Comparison of ENCODE assay signal across 15 cellular contexts in the genomic region with DNA sequence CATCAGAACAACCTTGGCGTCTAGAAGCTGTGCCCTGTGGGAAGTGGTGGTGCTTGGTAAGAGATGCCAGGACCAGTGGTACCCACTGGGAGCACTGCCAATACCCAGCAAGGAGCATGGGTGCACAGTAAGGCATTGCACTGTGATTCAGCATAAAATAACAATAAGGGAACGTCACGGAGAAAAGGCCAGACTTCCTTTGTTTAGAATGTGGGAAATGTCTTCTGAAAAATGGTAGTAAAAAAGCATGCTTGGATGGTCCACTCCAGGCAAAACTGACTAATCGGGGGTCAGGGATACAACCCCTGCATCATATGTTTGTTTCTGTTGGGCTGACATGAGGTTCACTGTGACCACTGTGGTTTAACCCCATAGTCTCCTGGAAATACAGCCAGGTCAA. TPM values are rescaled to one million over a fixed set of nuclear protein-coding genes. Genes with fewer than 3 reads are reported as not detected.
DNase-seq lines count a peak whose midpoint lies in the region; ATAC-seq and TF ChIP-seq lines count a peak whose summit lies in the region.
"Had no signal": no experiment of that assay in that cellular context is flagged by ENCODE, and none has a peak within 500 bp of the region (broad histone marks: within the 10 kb centered on the region; RNA-seq: fewer than 3 reads in every experiment).

No MANE protein-coding gene starts in this region.

- ATAC-seq in GM21528 (IDR thresholded peaks at IDR 0.05; ENCODE audit: low FRiP score, unreplicated experiment) (no peak), HG02678 (IDR thresholded peaks at IDR 0.05; ENCODE audit: unreplicated experiment) (no peak)

- TF ChIP-seq CTCF in AG04450 (IDR thresholded peaks at IDR 0.05; ENCODE audit: low read depth, low read length) (no peak), brain microvascular endothelial cell (IDR thresholded peaks at IDR 0.05; ENCODE audit: low read depth, low read length, missing control alignments) (no peak)

- H3K4me3 ChIP-seq in AG04450 (ENCODE audit: low read depth, low read length) (no peak overlapping the region), brain microvascular endothelial cell (ENCODE audit: low read depth, low read length) (no peak overlapping the region)
- H3K4me3 ChIP-seq: vagina had no signal

- no peaks in the 10 kb centered on the region for H3K36me3 ChIP-seq in brain microvascular endothelial cell (replicated peaks)
- H3K36me3 ChIP-seq: vagina had no signal

- H3K27ac ChIP-seq in AG04450 (ENCODE audit: low read depth, low read length) = no peak overlapping the region
- peak overlapping the region; percentile 78 for H3K27ac ChIP-seq in brain microvascular endothelial cell
- H3K27ac ChIP-seq: vagina had no signal

- POLR2A ChIA-PET in AG04450 (lab: Yijun Ruan, JAX) = no interaction called here

- peaks cover 17% of the 10 kb centered on the region for H3K27me3 ChIP-seq in AG04450 (ENCODE audit: control insufficient read depth, insufficient read depth, low read length)
- H3K27me3 ChIP-seq in brain microvascular endothelial cell (replicated peaks) = no peaks in the 10 kb centered on the region
- H3K27me3 ChIP-seq: vagina had no signal

- DNase-seq in AG04450 (ENCODE audit: low read depth, low spot score) (peak; percentile 15), M059J (ENCODE audit: low read depth) (peak; percentile 88), brain microvascular endothelial cell (peak; percentile 66), kidney tubule cell (ENCODE audit: low spot score) (peak; percentile 71), KBM-7 (no peak), iPS-NIHi7 (ENCODE audit: extremely low spot score) (no peak)
- DNase-seq: activated CD4-positive, alpha-beta T cell treated with anti-CD3 and anti-CD28 coated beads, Interleukin-2, amount 50 U/mL, for 4 hours; activated effector memory CD4-positive, alpha-beta T cell treated with Interleukin-2 at 50 U/mL for 16 hours; caudate nucleus; occipital lobe; stimulated activated CD8-positive, alpha-beta memory T cell treated with anti-CD3 and anti-CD28 coated beads, Interleukin-4, amount 100 ng/mL, for 48 hours had no signal

- CTCF ChIA-PET in AG04450 (lab: Charles Lee) = no interaction called here

- in situ Hi-C loops in brain microvascular endothelial cell (cut with HindIII; ENCODE audit: low pct_ligation_motif_present, low sequenced_read_pairs) (no loop called here), KBM-7 (cut with MboI; ENCODE audit: low pct_unique_long_range_greater_than_20kb, low sequenced_read_pairs) (no loop called here)

- H3K9me3 ChIP-seq in AG04450 (ENCODE audit: control insufficient read depth, insufficient read depth, low read length) = no peaks in the 10 kb centered on the region; the same call in 1 of the 2 replicates
- H3K9me3 ChIP-seq: vagina had no signal

RNA-seq across cellular contexts. Expression of a gene that starts 14.7 kb away (rescaled TPM):
- polyA plus RNA-seq in AG04450 (2011; rRNA removed) = 4.4 and 7.1 TPM in 2 replicates
- 2.3 and 3.0 TPM in 2 replicates for polyA minus RNA-seq in AG04450 (2011; rRNA and poly(A)+ RNA removed)
- total RNA-seq in M059J (2014; rRNA removed; shearing (Covaris generic)) = 3.4 and 5.4 TPM in 2 replicates

RNA-seq across cellular contexts. Expression of a gene that starts 46.1 kb away (rescaled TPM):
- polyA plus RNA-seq in AG04450 (2011; rRNA removed) = not detected in 2 replicates
- not detected in 2 replicates for polyA minus RNA-seq in AG04450 (2011; rRNA and poly(A)+ RNA removed)
- not detected in 2 replicates for total RNA-seq in M059J (2014; rRNA removed; shearing (Covaris generic))
- total RNA-seq: T-helper 2 cell treated with Interferon-gamma antibody and Interleukin-4, amounts not matched to agents 100 ng/mL and 5 ng/mL, for 36 hours had no signal

Comparison
In these comparisons a context has a peak if more than half of its experiments do, and no peak if none do; other contexts are left out.
1. DNase-seq: peak in AG04450 (single experiment), M059J (single experiment), brain microvascular endothelial cell (single experiment) and kidney tubule cell (single experiment); none in KBM-7 (single experiment) and iPS-NIHi7 (single experiment).